Comparison of ENCODE assay signal across 8 cellular contexts in the genomic region with DNA sequence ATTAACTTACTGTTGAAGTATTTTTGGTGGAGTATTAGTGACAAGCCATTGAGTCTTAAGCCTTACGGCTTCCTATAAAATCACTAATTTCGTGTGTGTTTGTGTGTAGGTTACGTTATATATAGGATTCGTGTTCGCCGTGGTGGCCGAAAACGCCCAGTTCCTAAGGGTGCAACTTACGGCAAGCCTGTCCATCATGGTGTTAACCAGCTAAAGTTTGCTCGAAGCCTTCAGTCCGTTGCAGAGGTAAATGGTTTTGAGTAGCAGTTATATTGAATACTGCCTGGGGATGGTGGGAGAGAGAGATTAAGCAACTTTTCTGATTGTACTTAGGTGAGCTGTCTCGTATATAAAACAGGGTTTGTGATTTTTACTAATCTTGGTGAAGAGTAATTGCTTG. TPM values are rescaled to one million over a fixed set of nuclear protein-coding genes. Genes with fewer than 3 reads are reported as not detected.
DNase-seq lines count a peak whose midpoint lies in the region; ATAC-seq and TF ChIP-seq lines count a peak whose summit lies in the region.
"Not testable (repeated sequence)": the region's sequence is repeated elsewhere in the genome, so short reads cannot be mapped to it uniquely, and the experiment has no call there.

No MANE protein-coding gene starts in this region.

- H3K9me3 Mint-ChIP-seq in Calu3 (ENCODE audit: low read depth, unreplicated experiment); activated CD4-positive, alpha-beta memory T cell treated with anti-CD3 and anti-CD28 coated beads for 36 hours; progenitor cell of endocrine pancreas (ENCODE audit: low read depth): not testable (repeated sequence)

- not testable (repeated sequence) for ATAC-seq in lung (ENCODE audit: insufficient read depth, low FRiP score)

- H3K36me3 Mint-ChIP-seq in Calu3 (ENCODE audit: insufficient read depth, unreplicated experiment) (peaks cover 67% of the 10 kb centered on the region), progenitor cell of endocrine pancreas (ENCODE audit: insufficient read depth) (peaks cover 27% of the 10 kb centered on the region)
- H3K36me3 Mint-ChIP-seq in activated CD4-positive, alpha-beta memory T cell treated with anti-CD3 and anti-CD28 coated beads for 36 hours: peaks cover 45% of the 10 kb centered on the region

- not testable (repeated sequence) for TF ChIP-seq CTCF in Calu3 (IDR thresholded peaks at IDR 0.05; ENCODE audit: unreplicated experiment); breast epithelium (IDR thresholded peaks at IDR 0.05); fibroblast of the aortic adventitia (IDR thresholded peaks at IDR 0.05; ENCODE audit: insufficient read depth, low read length); lung (IDR thresholded peaks at IDR 0.05; ENCODE audit: control extremely low read depth, extremely low read depth); progenitor cell of endocrine pancreas (IDR thresholded peaks at IDR 0.05; ENCODE audit: unreplicated experiment); transverse colon (IDR thresholded peaks at IDR 0.05)

- not testable (repeated sequence) for H3K27me3 Mint-ChIP-seq in Calu3 (ENCODE audit: unreplicated experiment); activated CD4-positive, alpha-beta memory T cell treated with anti-CD3 and anti-CD28 coated beads for 36 hours; progenitor cell of endocrine pancreas

- H3K4me1 Mint-ChIP-seq in Calu3 (ENCODE audit: low read depth, unreplicated experiment) (peaks cover 11% of the 10 kb centered on the region), progenitor cell of endocrine pancreas (ENCODE audit: low read depth) (peaks cover 46% of the 10 kb centered on the region)
- H3K4me1 Mint-ChIP-seq in activated CD4-positive, alpha-beta memory T cell treated with anti-CD3 and anti-CD28 coated beads for 36 hours (ENCODE audit: low read depth): peaks cover 51% of the 10 kb centered on the region

- not testable (repeated sequence) for BruUV-seq in Calu3 (replicated peaks; lab: Mats Ljungman, UMichigan)

- intact Hi-C loops in Calu3 (cut with micrococcal nuclease; ENCODE audit: unreplicated experiment); breast epithelium (cut with DNase I; ENCODE audit: low total_unique reads); transverse colon (cut with DNase I; ENCODE audit: low total_unique reads): not testable (repeated sequence)
- intact Hi-C loops in activated CD4-positive, alpha-beta memory T cell treated with anti-CD3 and anti-CD28 coated beads for 36 hours (cut with micrococcal nuclease): loop anchor here (5.0 kb wide), 1 partner anchor 1864 kb away; a partner anchor contains a TSS

- peak overlapping the region; percentile 68 for H3K4me3 Mint-ChIP-seq in Calu3 (ENCODE audit: low read depth, unreplicated experiment)
- peak overlapping the region; percentile 98 for H3K4me3 Mint-ChIP-seq in activated CD4-positive, alpha-beta memory T cell treated with anti-CD3 and anti-CD28 coated beads for 36 hours
- peak overlapping the region; percentile 100 for H3K4me3 Mint-ChIP-seq in progenitor cell of endocrine pancreas (ENCODE audit: low read depth)

- CTCF ChIA-PET in Calu3 (lab: Charles Lee): interaction anchor here (0.5 kb wide), 1 partner anchor 44 kb away, joined by 3 read pairs; no protein-coding TSS in a partner anchor
- CTCF ChIA-PET in activated CD4-positive, alpha-beta memory T cell treated with anti-CD3 and anti-CD28 coated beads for 36 hours (lab: Charles Lee): interaction anchor here (1.1 to 1.3 kb wide), 2 partner anchors 28 to 30 kb away, joined by 3 to 4 read pairs; no protein-coding TSS in a partner anchor

- 24 to 39% methylated on average over 12 of the region's 12 CpGs for WGBS in lung, 2 donors
- WGBS in transverse colon (ENCODE audit: low coverage in 1 of 2), 2 donors: 12 to 18% methylated on average over 7 to 12 of the region's 12 CpGs

- not testable (repeated sequence) for TF ChIP-seq EP300 in transverse colon (IDR thresholded peaks at IDR 0.05; ENCODE audit: low read depth)

- H3K4me1 ChIP-seq in breast epithelium; lung (ENCODE audit: control insufficient read depth in 2 of 2, insufficient read depth in 2 of 2, low read length in 2 of 2): not testable (repeated sequence)
- peaks cover 12 to 55% (median 25%) of the 10 kb centered on the region in 4 donors for H3K4me1 ChIP-seq in transverse colon

- not testable (repeated sequence) for TF ChIP-seq POLR2A in breast epithelium (IDR thresholded peaks at IDR 0.05); transverse colon (IDR thresholded peaks at IDR 0.05)

- H3K4me3 ChIP-seq in MG63: peak overlapping the region; percentile 96
- H3K4me3 ChIP-seq in breast epithelium: peak overlapping the region; percentile 81 to 98 (median 95)
- H3K4me3 ChIP-seq in fibroblast of the aortic adventitia (ENCODE audit: low read depth, low read length): peak overlapping the region; percentile 91
- H3K4me3 ChIP-seq in lung: peak overlapping the region; percentile 31
- peak overlapping the region; percentile 70 to 97 (median 75) for H3K4me3 ChIP-seq in transverse colon

- peak overlapping the region; percentile 92 to 99 for H3K27ac ChIP-seq in breast epithelium
- H3K27ac ChIP-seq in lung (ENCODE audit: low read depth in 1 of 2, low read length in 1 of 2): not testable (repeated sequence)
- H3K27ac ChIP-seq in transverse colon: peak overlapping the region; percentile 93 to 97 (median 94)

- not testable (repeated sequence) for DNase-seq in Calu3; MG63; activated CD4-positive, alpha-beta memory T cell treated with anti-CD3 and anti-CD28 coated beads for 36 hours; breast epithelium (ENCODE audit: low spot score in 2 of 2); fibroblast of the aortic adventitia (ENCODE audit: low read depth); lung (ENCODE audit: low spot score); progenitor cell of endocrine pancreas (ENCODE audit: low spot score, unreplicated experiment); transverse colon

- in situ Hi-C loops in transverse colon (cut with MboI; ENCODE audit: low pct_ligation_motif_present in 1 of 4, low pct_unique_long_range_greater_than_20kb in 1 of 4, low sequenced_read_pairs in 3 of 4): not testable (repeated sequence)

- H3K9me3 ChIP-seq in MG63; breast epithelium; lung (ENCODE audit: control insufficient read depth in 2 of 2, insufficient read depth in 1 of 2, low read length in 1 of 2); transverse colon: not testable (repeated sequence)

- peak overlapping the region; percentile 98 for H3K27ac Mint-ChIP-seq in Calu3 (ENCODE audit: unreplicated experiment)
- H3K27ac Mint-ChIP-seq in activated CD4-positive, alpha-beta memory T cell treated with anti-CD3 and anti-CD28 coated beads for 36 hours: peak overlapping the region; percentile 100
- peak overlapping the region; percentile 100 for H3K27ac Mint-ChIP-seq in progenitor cell of endocrine pancreas

- POLR2A ChIA-PET in activated CD4-positive, alpha-beta memory T cell treated with anti-CD3 and anti-CD28 coated beads for 36 hours (lab: Charles Lee): interaction anchor here (0.9 to 3.2 kb wide), 6 partner anchors 22 to 109 kb away, joined by 3 to 31 read pairs (median 18); no protein-coding TSS in a partner anchor

- not testable (repeated sequence) for H3K27me3 ChIP-seq in MG63; breast epithelium; lung (ENCODE audit: control insufficient read depth, insufficient read depth); transverse colon

- H3K36me3 ChIP-seq in MG63: peaks cover 38% of the 10 kb centered on the region
- not testable (repeated sequence) for H3K36me3 ChIP-seq in breast epithelium
- peaks cover 13 to 14% of the 10 kb centered on the region in 2 donors for H3K36me3 ChIP-seq in lung (ENCODE audit: control insufficient read depth in 2 of 2, insufficient read depth in 2 of 2, low read length in 2 of 2)
- peaks cover 0 to 15% (median 0%) of the 10 kb centered on the region in 4 donors for H3K36me3 ChIP-seq in transverse colon

RNA-seq across cellular contexts. Expression of a gene that starts 1.4 kb away (rescaled TPM):
- total RNA-seq in Calu3 (2022): 1,190 and 1,430 TPM in 2 replicates
- total RNA-seq in MG63 (2014; rRNA removed; shearing (Covaris generic); ENCODE audit: low replicate concordance): 2,383 and 4,340 TPM in 2 replicates
- 1,000 to 10,000 TPM; 2,597 to 2,603 TPM for total RNA-seq in activated CD4-positive, alpha-beta memory T cell treated with anti-CD3 and anti-CD28 coated beads for 36 hours
- 1,000 to 10,000 TPM; 2,644 to 3,809 (median 3,544) TPM for total RNA-seq in breast epithelium
- 529 and 2,953 TPM in 2 replicates for total RNA-seq in fibroblast of the aortic adventitia (ENCODE audit: low replicate concordance)
- total RNA-seq in lung: 1,000 to 10,000 TPM; 1,285 to 2,047 TPM
- 1,000 to 10,000 TPM; 2,571 to 3,372 TPM for polyA plus RNA-seq in lung
- 1,859 and 1,922 TPM in 2 replicates for total RNA-seq in progenitor cell of endocrine pancreas
- 1,000 to 10,000 TPM in 2 of 4 donors, 100 to 1,000 TPM in 2; 443 to 1,500 (median 1,074) TPM for total RNA-seq in transverse colon

RNA-seq across cellular contexts. Expression of a gene that starts 1.5 kb away (rescaled TPM):
- total RNA-seq in Calu3 (2022) (7.5 and 7.7 TPM in 2 replicates), breast epithelium (10 to 100 TPM; 15.7 to 20.3 (median 19.2) TPM), fibroblast of the aortic adventitia (ENCODE audit: low replicate concordance) (20.9 and 35.8 TPM in 2 replicates), lung (10 to 100 TPM in 1 of 2 donors, 1 to 10 TPM in 1; 9.8 to 17.1 TPM), progenitor cell of endocrine pancreas (8.5 and 9.5 TPM in 2 replicates), transverse colon (10 to 100 TPM in 2 of 4 donors, 1 to 10 TPM in 2; 3.2 to 13.8 (median 8.9) TPM)
- total RNA-seq in MG63 (2014; rRNA removed; shearing (Covaris generic); ENCODE audit: low replicate concordance): 9.9 and 12.9 TPM in 2 replicates
- 1 to 10 TPM; 3.9 TPM for total RNA-seq in activated CD4-positive, alpha-beta memory T cell treated with anti-CD3 and anti-CD28 coated beads for 36 hours
- polyA plus RNA-seq in lung: 1 to 10 TPM; 6.7 to 8.4 TPM

RNA-seq across cellular contexts. Expression of a gene that starts 26.8 kb away (rescaled TPM):
- total RNA-seq in Calu3 (2022) (15.8 and 18.9 TPM in 2 replicates), breast epithelium (10 to 100 TPM; 26.2 to 43.8 (median 37.4) TPM), fibroblast of the aortic adventitia (ENCODE audit: low replicate concordance) (53.0 and 77.3 TPM in 2 replicates), lung (10 to 100 TPM; 33.3 to 35.7 TPM), progenitor cell of endocrine pancreas (14.9 TPM in 2 replicates), transverse colon (10 to 100 TPM; 21.9 to 34.8 (median 26.9) TPM)
- total RNA-seq in MG63 (2014; rRNA removed; shearing (Covaris generic); ENCODE audit: low replicate concordance): 5.9 and 9.7 TPM in 2 replicates
- total RNA-seq in activated CD4-positive, alpha-beta memory T cell treated with anti-CD3 and anti-CD28 coated beads for 36 hours: 1 to 10 TPM; 5.4 to 5.9 TPM
- 1 to 10 TPM; 6.1 to 9.1 TPM for polyA plus RNA-seq in lung

Comparison
In these comparisons a context has a peak if more than half of its experiments do, and no peak if none do; other contexts are left out.
1. H3K4me3 ChIP-seq: peak in every context shown above with its lines; median percentile 96 in MG63; 95 in breast epithelium; 91 in fibroblast of the aortic adventitia; 75 in transverse colon; 31 in lung.